25 cellular contexts compared by ENCODE assay signal in the genomic region with DNA sequence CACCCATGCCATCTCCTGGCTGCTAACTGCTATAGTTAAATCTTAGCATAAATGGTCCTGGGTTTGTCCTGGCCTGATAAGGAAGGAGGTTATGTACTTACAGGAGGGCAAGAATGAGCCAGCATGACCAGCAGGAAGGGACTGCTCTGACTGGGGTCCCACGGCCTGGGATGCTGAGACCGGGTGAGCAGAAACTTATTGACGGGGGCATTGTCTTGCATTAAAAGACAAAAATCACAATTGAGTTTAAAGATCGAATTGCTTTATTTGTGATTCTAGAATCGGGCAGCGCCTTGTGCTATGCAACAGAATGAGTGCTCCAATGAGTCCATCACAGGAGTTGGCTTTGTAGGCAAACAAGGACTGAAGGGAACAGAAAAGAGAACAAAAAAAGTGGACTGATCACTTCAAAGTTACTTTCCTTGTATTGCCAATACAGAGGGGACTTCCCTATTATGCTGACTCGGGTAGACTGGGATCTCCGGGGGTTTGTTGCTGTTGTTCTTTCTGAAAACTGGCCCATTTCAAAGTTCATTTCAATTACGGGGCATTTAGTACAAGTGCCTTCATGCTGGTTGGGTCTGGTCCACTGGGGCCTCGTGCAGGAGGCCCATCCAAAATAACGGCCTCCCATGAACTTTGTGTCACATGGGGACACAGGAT.
"Had no signal": no experiment of that assay in that cellular context is flagged by ENCODE, and none has a peak within 500 bp of the region (broad histone marks: within the 10 kb centered on the region; RNA-seq: fewer than 3 reads in every experiment).

No MANE protein-coding gene starts in this region.

- H3K9me3 ChIP-seq: gastrocnemius medialis, mucosa of descending colon, pancreas, suprapubic skin, thyroid gland had no signal

- FAIRE-seq: endometrium, islet of Langerhans, pancreas, urothelium cell line had no signal

- H3K4me3 ChIP-seq: dorsolateral prefrontal cortex, gastrocnemius medialis, heart right ventricle, mucosa of descending colon, pancreas, suprapubic skin, thyroid gland had no signal

- H3K36me3 ChIP-seq: gastrocnemius medialis, heart right ventricle, pancreas, suprapubic skin, thyroid gland had no signal

- H3K36me3 Mint-ChIP-seq: naive thymus-derived CD8-positive, alpha-beta T cell; stimulated activated effector memory CD8-positive, alpha-beta T cell treated with anti-CD3 and anti-CD28 coated beads, Interleukin-12 subunit alpha, Interleukin-12 subunit beta, amount 100 ng/mL, for 72 hours; type B pancreatic cell had no signal

- H3K27me3 ChIP-seq: pancreas, thyroid gland had no signal

- H3K9me3 Mint-ChIP-seq: type B pancreatic cell had no signal

- H3K4me1 ChIP-seq: gastrocnemius medialis, heart right ventricle, pancreas, suprapubic skin, thyroid gland had no signal

- H3K27ac ChIP-seq: dorsolateral prefrontal cortex, gastrocnemius medialis, heart right ventricle, pancreas, suprapubic skin, thyroid gland had no signal

- DNase-seq: cortex of kidney; dorsolateral prefrontal cortex; effector CD8-positive, alpha-beta T cell; gastrocnemius medialis; heart right ventricle; hypothalamus; kidney glomerular epithelial cell; mammary epithelial cell; mucosa of descending colon; naive thymus-derived CD8-positive, alpha-beta T cell; nucleus accumbens; pancreas; right cardiac atrium; stimulated activated CD4-positive, alpha-beta T cell treated with anti-CD3 and anti-CD28 coated beads, Interleukin-4, amount 100 ng/mL, for 1 hour; stimulated activated CD8-positive, alpha-beta memory T cell treated with anti-CD3 and anti-CD28 coated beads, Interleukin-4, amount 100 ng/mL, for 48 hours; stimulated activated naive CD8-positive, alpha-beta T cell treated with anti-CD3 and anti-CD28 coated beads, Interleukin-15, Interleukin-2, amounts not matched to agents 100 U/mL and 50 U/mL, for 24 hours; thyroid gland had no signal

- H3K27ac Mint-ChIP-seq: naive thymus-derived CD8-positive, alpha-beta T cell; progenitor cell of endocrine pancreas; stimulated activated effector memory CD8-positive, alpha-beta T cell treated with anti-CD3 and anti-CD28 coated beads, Interleukin-12 subunit alpha, Interleukin-12 subunit beta, amount 100 ng/mL, for 72 hours; type B pancreatic cell had no signal

- ATAC-seq: esophagus mucosa; gastrocnemius medialis; heart right ventricle; mucosa of descending colon; naive thymus-derived CD8-positive, alpha-beta T cell; pancreas; right cardiac atrium; stimulated activated effector memory CD8-positive, alpha-beta T cell treated with anti-CD3 and anti-CD28 coated beads, Interleukin-12 subunit alpha, Interleukin-12 subunit beta, amount 100 ng/mL, for 72 hours; stimulated activated naive CD8-positive, alpha-beta T cell treated with anti-CD3 and anti-CD28 coated beads, Interleukin-15, Interleukin-2, amounts not matched to agents 100 U/mL and 50 U/mL, for 24 hours had no signal
